Comparison of ENCODE assay signal across 8 cellular contexts in the genomic region with DNA sequence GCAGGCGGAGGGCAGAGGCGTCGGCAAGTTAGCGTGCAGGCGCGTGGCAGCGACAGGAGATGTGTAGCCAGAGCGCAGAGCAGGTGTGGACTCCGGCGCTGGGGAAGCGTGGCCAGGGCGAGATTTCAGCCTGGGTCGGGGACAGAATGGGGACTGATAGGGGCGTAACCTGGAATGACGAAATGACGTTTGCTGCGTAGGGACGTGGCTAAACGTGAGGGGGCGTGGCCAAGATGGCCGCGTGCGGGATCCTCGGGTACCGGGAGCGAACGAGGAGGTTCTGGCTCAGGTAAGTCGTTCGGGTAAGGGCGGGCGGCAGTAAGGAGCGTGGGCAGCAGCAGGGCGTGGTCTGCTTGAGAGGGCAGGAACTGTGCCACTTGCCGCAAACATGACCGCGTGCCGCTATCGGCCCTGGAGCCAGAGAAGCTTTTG. TPM values are rescaled to one million over a fixed set of nuclear protein-coding genes. Genes with fewer than 3 reads are reported as not detected.
DNase-seq lines count a peak whose midpoint lies in the region; ATAC-seq, FAIRE-seq and TF ChIP-seq lines count a peak whose summit lies in the region.

No MANE protein-coding gene starts in this region.

- H3K36me3 ChIP-seq in HUES64 (ENCODE audit: insufficient read depth, low read length) (peaks cover 7% of the 10 kb centered on the region), pancreas (no peaks in the 10 kb centered on the region), tibial artery (peaks cover 0 to 6% (median 0%) of the 10 kb centered on the region in 3 donors)

- peak; percentile 72 for ATAC-seq in GM21526 (IDR thresholded peaks at IDR 0.05; ENCODE audit: low FRiP score, unreplicated experiment)
- peak; percentile 78 to 88 (median 82) for ATAC-seq in pancreas

- H3K9ac ChIP-seq in HUES64 (ENCODE audit: low read depth, low read length), result peak overlapping the region; percentile 95

- intact Hi-C loops in pancreas (cut with DNase I), result no loop called here
- intact Hi-C loops in tibial artery (cut with DNase I; ENCODE audit: low total_unique reads), result loop anchor here (10.0 kb wide), 1 partner anchor 179 kb away; a partner anchor contains a TSS

- H3K27ac ChIP-seq in HUES64 (ENCODE audit: low read depth, low read length), result peak overlapping the region; percentile 98
- peak overlapping the region; percentile 97 to 99 (median 98) for H3K27ac ChIP-seq in pancreas
- peak overlapping the region; percentile 97 to 99 for H3K27ac ChIP-seq in tibial artery

- peak; percentile 49 for DNase-seq in DMS79 (lab: John Stamatoyannopoulos, UW)
- peak; percentile 95 for DNase-seq in OCI-M2 (lab: John Stamatoyannopoulos, UW; ENCODE audit: unreplicated experiment)
- DNase-seq in activated T-helper 9 cell treated with anti-CD3 and anti-CD28 coated beads, Interleukin-2, amount 50 U/mL, for 16 hours (ENCODE audit: low read depth), result peak; percentile 86
- peak; percentile 70 for DNase-seq in glutamatergic neuron
- peak; percentile 75 to 93 (median 92) for DNase-seq in pancreas
- peak; percentile 71 to 84 for DNase-seq in tibial artery

- under 1% methylated on average over 38 of the region's 38 CpGs for WGBS in HUES64
- WGBS in pancreas, 2 donors, result 0% methylated on average over 38 of the region's 38 CpGs

- TF ChIP-seq CTCF in glutamatergic neuron (IDR thresholded peaks at IDR 0.05; ENCODE audit: partially characterized antibody, unreplicated experiment) (no peak), pancreas (IDR thresholded peaks at IDR 0.05) (no peak), tibial artery (IDR thresholded peaks at IDR 0.05) (no peak)

- H3K4me1 Mint-ChIP-seq in glutamatergic neuron (ENCODE audit: low read depth, unreplicated experiment), result no peaks in the 10 kb centered on the region

- no peaks in the 10 kb centered on the region for H3K9me3 Mint-ChIP-seq in glutamatergic neuron (ENCODE audit: unreplicated experiment)

- H3K27me3 ChIP-seq in HUES64 (ENCODE audit: insufficient read depth, low read length) (no peaks in the 10 kb centered on the region), pancreas (no peaks in the 10 kb centered on the region), tibial artery (no peaks in the 10 kb centered on the region)

- H3K27me3 Mint-ChIP-seq in glutamatergic neuron (ENCODE audit: unreplicated experiment), result no peaks in the 10 kb centered on the region

- H3K27ac Mint-ChIP-seq in glutamatergic neuron (ENCODE audit: unreplicated experiment), result no peak overlapping the region

- H3K4me1 ChIP-seq in HUES64 (ENCODE audit: insufficient read depth, low read length), result no peaks in the 10 kb centered on the region
- peaks cover 3 to 18% (median 14%) of the 10 kb centered on the region in 3 donors for H3K4me1 ChIP-seq in pancreas
- H3K4me1 ChIP-seq in tibial artery, result peaks cover 0 to 22% (median 8%) of the 10 kb centered on the region in 4 donors

- FAIRE-seq in pancreas (lab: Jason Lieb, UNC), result no peak

- no peaks in the 10 kb centered on the region for H3K36me3 Mint-ChIP-seq in glutamatergic neuron (ENCODE audit: unreplicated experiment)

- no peaks in the 10 kb centered on the region for H3K9me3 ChIP-seq in HUES64 (ENCODE audit: insufficient read depth, low read depth, low read length)
- H3K9me3 ChIP-seq in pancreas, result no peaks in the 10 kb centered on the region
- no peaks in the 10 kb centered on the region for H3K9me3 ChIP-seq in tibial artery

- peak overlapping the region; percentile 100 for H3K4me3 ChIP-seq in HUES64 (ENCODE audit: low read length)
- H3K4me3 ChIP-seq in pancreas, result peak overlapping the region; percentile 74 to 86 (median 82)
- peak overlapping the region; percentile 64 to 75 for H3K4me3 ChIP-seq in tibial artery

- no peak overlapping the region for H3K4me3 Mint-ChIP-seq in glutamatergic neuron (ENCODE audit: unreplicated experiment)

RNA-seq across cellular contexts. Expression of a gene that starts 10.9 kb away (rescaled TPM):
- 1.7 TPM for polyA plus RNA-seq in HUES64 (2013, experiment 1 of 2)
- polyA plus RNA-seq in HUES64 (2013, experiment 2 of 2), result 2.3 TPM
- total RNA-seq in glutamatergic neuron (ENCODE audit: unreplicated experiment) (0.27 TPM), pancreas (1 to 10 TPM in 3 of 6 donors, under 1 TPM in 3; 0.79 to 3.6 (median 1.5) TPM)
- polyA plus RNA-seq in pancreas, result 10 to 100 TPM in 1 of 2 donors, 1 to 10 TPM in 1; 3.3 to 14.6 TPM

Comparison
In these comparisons a context has a peak if more than half of its experiments do, and no peak if none do; other contexts are left out.
1. Peak in every context shown above with its lines: DNase-seq, ATAC-seq, H3K4me3 ChIP-seq and H3K27ac ChIP-seq.